ENCODE assay signal across 8 cellular contexts in genomic region chr6:28685963-28686362, GRCh38.
DNase-seq lines count a peak whose midpoint lies in the region; TF ChIP-seq lines count a peak whose summit lies in the region.
"Not testable (repeated sequence)": the region's sequence is repeated elsewhere in the genome, so short reads cannot be mapped to it uniquely, and the experiment has no call there.

No MANE protein-coding gene starts in this region.

- H3K9me3 ChIP-seq in A673 (ENCODE audit: low read depth, low read length, poor library complexity, severe bottlenecking): not testable (repeated sequence)

- POLR2A ChIA-PET in A673 (lab: Charles Lee; ENCODE audit: low non-redundant PET): not testable (repeated sequence)

- DNase-seq in A673 (ENCODE audit: low spot score): peak; percentile 35
- peak; percentile 54 for DNase-seq in HCEC 1CT
- peak; percentile 21 for DNase-seq in M059J (ENCODE audit: low read depth)
- DNase-seq in OCI-M1 (lab: John Stamatoyannopoulos, UW): peak; percentile 45
- peak; percentile 7 to 75 for DNase-seq in dermis microvascular lymphatic vessel endothelial cell (ENCODE audit: low read depth in 2 of 2)
- peak; percentile 55 for DNase-seq in iris pigment epithelial cell (ENCODE audit: low read depth)
- not testable (repeated sequence) for DNase-seq in skeletal muscle cell (ENCODE audit: low read depth)

- H3K4me3 ChIP-seq in A673 (ENCODE audit: low read depth, low read length, poor library complexity, severe bottlenecking) (peak overlapping the region; percentile 32), skeletal muscle cell (ENCODE audit: low read depth, low read length) (peak overlapping the region; percentile 30)

- not testable (repeated sequence) for H3K36me3 ChIP-seq in A673 (ENCODE audit: insufficient read depth, low read length, poor library complexity, severe bottlenecking)

- not testable (repeated sequence) for H3K4me1 ChIP-seq in A673 (ENCODE audit: insufficient read depth, low read length, poor library complexity, severe bottlenecking)

- not testable (repeated sequence) for H3K27ac ChIP-seq in A673 (ENCODE audit: low read depth, low read length, poor library complexity, severe bottlenecking)
- peak overlapping the region; percentile 82 for H3K27ac ChIP-seq in VCaP

- not testable (repeated sequence) for BruUV-seq in A673 (replicated peaks; lab: Mats Ljungman, UMichigan)

- H3K27me3 ChIP-seq in A673 (replicated peaks; ENCODE audit: insufficient read depth, low read depth, low read length, poor library complexity): not testable (repeated sequence)

- TF ChIP-seq CTCF in A673 (conservative IDR thresholded peaks at IDR 0.05; ENCODE audit: low read depth, low read length); VCaP (conservative IDR thresholded peaks at IDR 0.05): not testable (repeated sequence)

- CTCF ChIA-PET in A673 (lab: Charles Lee): interaction anchor here (0.7 kb wide), 1 partner anchor 12 kb away, joined by 3 read pairs; no protein-coding TSS in a partner anchor

- intact Hi-C loops in A673 (cut with micrococcal nuclease; ENCODE audit: unreplicated experiment): loop anchor here (1.0 to 10.0 kb wide), 3 partner anchors 189 to 781 kb away; no protein-coding TSS in a partner anchor
